In genomic region chr7:23469961-23470250, GRCh38 we compare ENCODE assay signal across 8 cellular contexts. TPM values are rescaled to one million over a fixed set of nuclear protein-coding genes. Genes with fewer than 3 reads are reported as not detected.
DNase-seq lines count a peak whose midpoint lies in the region; ATAC-seq and TF ChIP-seq lines count a peak whose summit lies in the region.

No MANE protein-coding gene starts in this region.

- peak overlapping the region; percentile 97 for H3K4me3 ChIP-seq in BE2C (ENCODE audit: low read depth, low read length)
- peak overlapping the region; percentile 96 for H3K4me3 ChIP-seq in HUES6 (ENCODE audit: low read depth, low read length)
- peak overlapping the region; percentile 76 for H3K4me3 ChIP-seq in astrocyte of the cerebellum (ENCODE audit: low read depth, low read length)
- peak overlapping the region; percentile 16 to 38 for H3K4me3 ChIP-seq in muscle layer of colon (ENCODE audit: low read depth in 1 of 2, low read length in 2 of 2)

- H3K27me3 ChIP-seq in BE2C: no peaks in the 10 kb centered on the region
- no peaks in the 10 kb centered on the region for H3K27me3 ChIP-seq in HUES6 (ENCODE audit: control insufficient read depth, insufficient read depth, low read length)
- peaks cover 85 to 93% of the 10 kb centered on the region in 2 donors for H3K27me3 ChIP-seq in muscle layer of colon (ENCODE audit: control insufficient read depth in 1 of 2, insufficient read depth in 2 of 2, low read length in 2 of 2)

- no peak for DNase-seq in BE2C
- no peak for DNase-seq in astrocyte of the cerebellum (ENCODE audit: low read depth)
- no peak for DNase-seq in NCI-H226
- no peak for DNase-seq in stimulated activated CD4-positive, alpha-beta T cell treated with anti-CD3 and anti-CD28 coated beads, Interleukin-1b, Interleukin-23, amount 100 ng/mL, for 48 hours
- DNase-seq in SKM-1 treated with dmso at 0.1 percent for 144 hours (lab: John Stamatoyannopoulos, UW; ENCODE audit: unreplicated experiment): no peak

- peaks cover 15% of the 10 kb centered on the region for H3K36me3 ChIP-seq in BE2C
- H3K36me3 ChIP-seq in HUES6 (ENCODE audit: control insufficient read depth, insufficient read depth, low read length): 0 out of 2 replicates have a peak, but pooled peaks cover 6% of the 10 kb centered on the region
- H3K36me3 ChIP-seq in muscle layer of colon (ENCODE audit: insufficient read depth, low read length): no peaks in the 10 kb centered on the region

- H3K4me1 ChIP-seq in BE2C: no peaks in the 10 kb centered on the region; the same call in 1 of the 2 replicates
- peaks cover 11% of the 10 kb centered on the region; the same call in 1 of the 2 replicates for H3K4me1 ChIP-seq in HUES6 (ENCODE audit: control insufficient read depth, insufficient read depth, low read length)
- H3K4me1 ChIP-seq in muscle layer of colon (ENCODE audit: insufficient read depth, low read length): peaks cover 30% of the 10 kb centered on the region

- no peak for TF ChIP-seq CTCF in BE2C (IDR thresholded peaks at IDR 0.05; ENCODE audit: low read depth, low read length)
- no peak for TF ChIP-seq CTCF in astrocyte of the cerebellum (IDR thresholded peaks at IDR 0.05; ENCODE audit: low read depth, low read length, missing control alignments)

- in situ Hi-C loops in astrocyte of the cerebellum (cut with HindIII; ENCODE audit: low sequenced_read_pairs): no loop called here

- ATAC-seq in GM21447 (IDR thresholded peaks at IDR 0.05; ENCODE audit: unreplicated experiment): no peak

- H3K9me3 ChIP-seq in BE2C (no peaks in the 10 kb centered on the region), HUES6 (ENCODE audit: control insufficient read depth, insufficient read depth, low read depth, low read length) (no peaks in the 10 kb centered on the region), muscle layer of colon (ENCODE audit: low read length) (peaks cover 25% of the 10 kb centered on the region)

- H3K9ac ChIP-seq in HUES6 (ENCODE audit: low read length): peak overlapping the region; percentile 97
- H3K9ac ChIP-seq in muscle layer of colon (ENCODE audit: low read length): no peak overlapping the region

- H3K27ac ChIP-seq in HUES6 (ENCODE audit: low read depth, low read length) (peak overlapping the region; percentile 89), muscle layer of colon (ENCODE audit: low read depth, low read length) (no peak overlapping the region)

RNA-seq across cellular contexts. Expression of gene IGF2BP3, which starts 0.4 kb away (rescaled TPM):
- polyA plus RNA-seq in BE2C (2012; ENCODE audit: insufficient read depth, insufficient read length, low read depth): 15.8 TPM

Comparison
In these comparisons a context has a peak if more than half of its experiments do, and no peak if none do; other contexts are left out.
1. H3K4me3 ChIP-seq: peak in every context shown above with its lines; median percentile 97 in BE2C; 96 in HUES6; 76 in astrocyte of the cerebellum; 27 in muscle layer of colon.